In the genomic region with DNA sequence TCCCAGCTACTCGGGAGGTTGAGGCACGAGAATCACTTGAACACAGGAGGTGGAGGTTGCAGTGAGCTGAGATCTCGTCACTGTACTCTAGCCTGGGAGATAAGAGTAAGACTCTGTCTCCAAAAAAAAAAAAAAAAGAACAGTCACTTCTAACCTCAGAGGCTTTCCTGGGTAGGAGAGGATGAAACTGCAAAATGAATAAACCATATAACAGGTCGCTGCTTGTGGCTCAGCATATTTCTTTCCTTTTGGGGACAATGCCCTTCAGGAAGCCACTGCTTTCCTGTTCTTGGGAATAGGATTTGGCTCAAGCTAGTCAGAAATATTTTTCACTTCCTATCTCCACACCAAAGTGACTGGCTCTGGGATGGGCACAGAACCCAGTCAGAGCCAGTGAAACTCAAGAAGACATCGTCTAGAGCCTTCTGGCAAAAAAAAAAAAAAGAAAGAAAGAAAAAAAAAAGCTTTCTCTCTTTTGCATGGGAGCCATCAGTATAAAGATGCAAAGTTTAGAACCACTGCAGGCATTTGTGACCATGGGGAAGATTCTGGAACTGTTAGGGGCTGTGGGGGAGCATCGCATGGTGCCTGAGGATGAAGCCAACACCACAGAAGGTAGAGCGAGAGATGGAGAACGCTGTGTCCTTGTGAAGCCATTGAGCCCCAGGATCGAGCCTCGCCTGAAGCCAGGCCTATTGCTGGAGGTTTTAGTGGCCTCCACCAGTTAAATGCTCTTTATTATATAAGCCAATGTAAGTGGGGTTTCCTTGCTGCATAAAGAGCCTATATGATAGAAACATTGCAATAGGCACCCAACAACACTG, we compare ENCODE assay signal across 23 cellular contexts.
DNase-seq lines count a peak whose midpoint lies in the region; ATAC-seq, FAIRE-seq and TF ChIP-seq lines count a peak whose summit lies in the region.
"Had no signal": no experiment of that assay in that cellular context is flagged by ENCODE, and none has a peak within 500 bp of the region (broad histone marks: within the 10 kb centered on the region; RNA-seq: fewer than 3 reads in every experiment).

No MANE protein-coding gene starts in this region.

- H3K9me3 ChIP-seq in HepG2 (ENCODE audit: low read length) (no peaks in the 10 kb centered on the region), right lobe of liver (no peaks in the 10 kb centered on the region), mesenchymal stem cell (ENCODE audit: control insufficient read depth, low read length) (no peaks in the 10 kb centered on the region), aorta (ENCODE audit: control insufficient read depth, low read length) (no peaks in the 10 kb centered on the region), SJCRH30 (replicated peaks) (no peaks in the 10 kb centered on the region)
- H3K9me3 ChIP-seq: ovary, tibial artery had no signal

- ATAC-seq in HepG2 (no peak), right lobe of liver (no peak), aorta (ENCODE audit: low FRiP score) (no peak), HG02759 (IDR thresholded peaks at IDR 0.05; ENCODE audit: unreplicated experiment) (no peak)
- ATAC-seq: stimulated activated naive CD8-positive, alpha-beta T cell treated with anti-CD3 and anti-CD28 coated beads, Interleukin-15, Interleukin-2, amounts not matched to agents 100 U/mL and 50 U/mL, for 24 hours had no signal

- no peak for TF ChIP-seq RAD21 in HepG2 (CRISPR knock-in tag; IDR thresholded peaks at IDR 0.05)

- H3K4me3 ChIP-seq in HepG2 (replicated peaks in 1 of 3; ENCODE audit: insufficient read depth in 1 of 3, low read depth in 2 of 3, low read length in 3 of 3) (no peak overlapping the region), right lobe of liver (no peak overlapping the region), mesenchymal stem cell (ENCODE audit: insufficient read depth in 1 of 2, low read depth in 1 of 2, low read length in 2 of 2) (no peak overlapping the region), aorta (ENCODE audit: low read length in 2 of 2) (no peak overlapping the region), SJCRH30 (no peak overlapping the region)
- H3K4me3 ChIP-seq: ovary, tibial artery had no signal

- H3K79me2 ChIP-seq in HepG2 (ENCODE audit: insufficient read depth, low read length): no peaks in the 10 kb centered on the region

- no peak overlapping the region for H2BK5ac ChIP-seq in mesenchymal stem cell (ENCODE audit: low read depth, low read length, poor library complexity, severe bottlenecking)

- H3K36me3 ChIP-seq in HepG2 (replicated peaks in 1 of 2; ENCODE audit: control insufficient read depth in 1 of 2, insufficient read depth in 2 of 2, low read length in 2 of 2) (no peaks in the 10 kb centered on the region), right lobe of liver (no peaks in the 10 kb centered on the region), mesenchymal stem cell (ENCODE audit: control insufficient read depth in 1 of 2, insufficient read depth in 2 of 2, low read depth in 1 of 2, low read length in 2 of 2) (no peaks in the 10 kb centered on the region), aorta (ENCODE audit: control insufficient read depth in 1 of 2, insufficient read depth in 2 of 2, low read length in 1 of 2) (no peaks in the 10 kb centered on the region), SJCRH30 (no peaks in the 10 kb centered on the region)
- H3K36me3 ChIP-seq: brain microvascular endothelial cell, ovary, tibial artery had no signal

- H3K4me1 Mint-ChIP-seq in brain: peaks cover 49% of the 10 kb centered on the region
- H3K4me1 Mint-ChIP-seq in type B pancreatic cell (ENCODE audit: unreplicated experiment): peaks cover 28% of the 10 kb centered on the region

- no peak overlapping the region for H3K23ac ChIP-seq in mesenchymal stem cell (ENCODE audit: low read length in 2 of 2)

- intact Hi-C loops in HepG2 (cut with micrococcal nuclease; ENCODE audit: unreplicated experiment) (no loop called here), right lobe of liver (cut with DNase I) (no loop called here), aorta (cut with DNase I) (no loop called here)

- no peak for TF ChIP-seq EP300 in HepG2 (IDR thresholded peaks at IDR 0.05; ENCODE audit: low read depth in 2 of 2, low read length in 2 of 2)
- no peak for TF ChIP-seq EP300 in HepG2 (CRISPR knock-in tag; IDR thresholded peaks at IDR 0.05; ENCODE audit: borderline replicate concordance)

- POLR2A ChIA-PET in HepG2 (lab: Yijun Ruan, JAX): no interaction called here

- no peak for TF ChIP-seq CTCF in HepG2 (CRISPR knock-in tag; IDR thresholded peaks at IDR 0.05)
- no peak for TF ChIP-seq CTCF in right lobe of liver (IDR thresholded peaks at IDR 0.05)
- TF ChIP-seq CTCF in brain (conservative IDR thresholded peaks at IDR 0.05): no peak
- no peak for TF ChIP-seq CTCF in type B pancreatic cell (conservative IDR thresholded peaks at IDR 0.05)

- H3K27me3 Mint-ChIP-seq in brain (peaks cover 5% of the 10 kb centered on the region), type B pancreatic cell (no peaks in the 10 kb centered on the region)

- no peak overlapping the region for H3K9ac ChIP-seq in HepG2 (ENCODE audit: insufficient read depth, low read depth, low read length)
- no peak overlapping the region for H3K9ac ChIP-seq in mesenchymal stem cell (ENCODE audit: low read length)

- no peak overlapping the region for H2AFZ ChIP-seq in HepG2 (ENCODE audit: low read length)
- H2AFZ ChIP-seq in mesenchymal stem cell (ENCODE audit: low read depth, low read length): no peak overlapping the region

- H3K18ac ChIP-seq in mesenchymal stem cell (ENCODE audit: low read depth in 1 of 2, low read length in 2 of 2): no peak overlapping the region

- 55% methylated on average over 10 of the region's 10 CpGs for WGBS in HepG2 (ENCODE audit: low lambda C conversion rate)
- WGBS in right lobe of liver (ENCODE audit: insufficient coverage, low coverage, low lambda C conversion rate, missing lambda C conversion rate): 86% methylated on average over 7 of the region's 10 CpGs
- 89% methylated on average over 7 of the region's 10 CpGs for WGBS in mesenchymal stem cell
- 62 to 63% methylated on average over 10 of the region's 10 CpGs for WGBS in aorta, 2 donors

- no TSS peak for BruUV-seq in HepG2 (replicated peaks; lab: Mats Ljungman, UMichigan)

- no peak overlapping the region for H2BK120ac ChIP-seq in mesenchymal stem cell (ENCODE audit: low read depth, low read length)

- H3K79me1 ChIP-seq in mesenchymal stem cell (replicated peaks; ENCODE audit: low read length, poor library complexity, severe bottlenecking): no peaks in the 10 kb centered on the region

- CTCF ChIA-PET in HepG2 (lab: Yijun Ruan, JAX; ENCODE audit: low intra/inter-chr PET ratio, low total read pairs): no interaction called here

- no peak overlapping the region for H3K14ac ChIP-seq in mesenchymal stem cell (ENCODE audit: low read length in 2 of 2)

- no peak overlapping the region for H2BK12ac ChIP-seq in mesenchymal stem cell (ENCODE audit: low read length in 2 of 2)

- no peak overlapping the region for H2BK15ac ChIP-seq in mesenchymal stem cell (ENCODE audit: low read depth, poor library complexity, severe bottlenecking)

- DNase-seq in HepG2 (ENCODE audit: low spot score) (no peak), right lobe of liver (no peak), mesenchymal stem cell (no peak), type B pancreatic cell (ENCODE audit: extremely low spot score, unreplicated experiment) (no peak), aorta (no peak), SJCRH30 (no peak)
- DNase-seq: activated CD4-positive, alpha-beta T cell treated with anti-CD3 and anti-CD28 coated beads for 48 hours; brain microvascular endothelial cell; DMS153; foreskin fibroblast; NCI-H1105; NCI-H2081; ovary; RPMI8226; stimulated activated CD4-positive, alpha-beta T cell treated with anti-CD3 and anti-CD28 coated beads, Interleukin-2, amount 100 ng/mL, for 24 hours; stimulated activated naive CD8-positive, alpha-beta T cell treated with anti-CD3 and anti-CD28 coated beads, Interleukin-15, Interleukin-2, amounts not matched to agents 100 U/mL and 50 U/mL, for 24 hours; tibial artery had no signal

- H4K20me1 ChIP-seq in HepG2 (ENCODE audit: insufficient read depth, low read length): no peaks in the 10 kb centered on the region

- H3K4me1 ChIP-seq in HepG2 (ENCODE audit: insufficient read depth, low read length) (peaks cover 49% of the 10 kb centered on the region), right lobe of liver (peaks cover 0 to 27% (median 10%) of the 10 kb centered on the region in 4 donors), mesenchymal stem cell (ENCODE audit: control insufficient read depth, insufficient read depth, low read depth, low read length) (peaks cover 10% of the 10 kb centered on the region), aorta (ENCODE audit: control insufficient read depth in 1 of 2, insufficient read depth in 2 of 2, low read length in 2 of 2) (peaks cover 3 to 4% of the 10 kb centered on the region in 2 donors), SJCRH30 (peaks cover 11% of the 10 kb centered on the region; the same call in 1 of the 2 replicates)

- peaks cover 0 to 2% (median 0%) of the 10 kb centered on the region in 5 experiments for H3K9me3 Mint-ChIP-seq in brain
- no peaks in the 10 kb centered on the region for H3K9me3 Mint-ChIP-seq in type B pancreatic cell

- FAIRE-seq in HepG2 (lab: Jason Lieb, UNC): no peak
- FAIRE-seq: GM12892, keratinocyte, TTC549 had no signal

- no peak overlapping the region for H4K8ac ChIP-seq in mesenchymal stem cell (ENCODE audit: low read length)

- in situ Hi-C loops in HepG2 (cut with HindIII; ENCODE audit: extremely low pct_ligation_motif_present, low pct_unique_long_range_greater_than_20kb): no loop called here

- peak overlapping the region; percentile 11 for H2AK5ac ChIP-seq in mesenchymal stem cell (ENCODE audit: low read length, severe bottlenecking)

- no peak overlapping the region for H4K91ac ChIP-seq in mesenchymal stem cell (ENCODE audit: low read length)

- H3K36me3 Mint-ChIP-seq in brain: no peaks in the 10 kb centered on the region
- no peaks in the 10 kb centered on the region for H3K36me3 Mint-ChIP-seq in type B pancreatic cell

- H3K4ac ChIP-seq in mesenchymal stem cell (ENCODE audit: low read depth in 1 of 2, low read length in 2 of 2): no peak overlapping the region

- H3K27ac Mint-ChIP-seq in brain (peak overlapping the region in 4 of 5 experiments; percentile 12 to 96 (median 58)), type B pancreatic cell (peak overlapping the region; percentile 29)

- H3K4me2 ChIP-seq in HepG2 (ENCODE audit: low read depth, low read length): no peak overlapping the region
- no peak overlapping the region for H3K4me2 ChIP-seq in mesenchymal stem cell (ENCODE audit: low read length, poor library complexity, severe bottlenecking)

- no peak overlapping the region for H3K27ac ChIP-seq in HepG2 (ENCODE audit: extremely low read length, insufficient read depth, low read length)
- no peak overlapping the region for H3K27ac ChIP-seq in right lobe of liver
- H3K27ac ChIP-seq in mesenchymal stem cell (ENCODE audit: low read length, poor library complexity, severe bottlenecking): no peak overlapping the region
- no peak overlapping the region for H3K27ac ChIP-seq in aorta (ENCODE audit: low read depth in 1 of 2, low read length in 2 of 2)
- H3K27ac ChIP-seq in SJCRH30: no peak overlapping the region
- H3K27ac ChIP-seq: brain microvascular endothelial cell, epithelial cell of prostate, ovary, tibial artery had no signal

- no peak for TF ChIP-seq POLR2A in HepG2 (IDR thresholded peaks at IDR 0.05; ENCODE audit: insufficient read depth in 1 of 2, low read depth in 2 of 2, low read length in 2 of 2)
- TF ChIP-seq POLR2A in right lobe of liver (IDR thresholded peaks at IDR 0.05): no peak

- H3K27me3 ChIP-seq in HepG2 (ENCODE audit: control insufficient read depth in 1 of 2, insufficient read depth in 2 of 2, low read length in 2 of 2) (peaks cover 0 to 42% of the 10 kb centered on the region in 2 experiments; a peak in 4 of 5 replicates), right lobe of liver (no peaks in the 10 kb centered on the region), mesenchymal stem cell (ENCODE audit: control insufficient read depth in 1 of 2, insufficient read depth in 1 of 2, low read length in 2 of 2) (peaks cover 0 to 3% of the 10 kb centered on the region in 2 experiments), aorta (ENCODE audit: control insufficient read depth in 1 of 2, insufficient read depth in 2 of 2, low read length in 1 of 2) (no peaks in the 10 kb centered on the region), SJCRH30 (no peaks in the 10 kb centered on the region)
- H3K27me3 ChIP-seq: brain microvascular endothelial cell, ovary, tibial artery had no signal

- H3K4me3 Mint-ChIP-seq in brain (no peak overlapping the region), type B pancreatic cell (no peak overlapping the region)
